Comparison of ENCODE assay signal across 16 cellular contexts in genomic region chr5:38724301-38725030, GRCh38.
DNase-seq lines count a peak whose midpoint lies in the region; ATAC-seq and TF ChIP-seq lines count a peak whose summit lies in the region.
"Had no signal": no experiment of that assay in that cellular context is flagged by ENCODE, and none has a peak within 500 bp of the region (broad histone marks: within the 10 kb centered on the region; RNA-seq: fewer than 3 reads in every experiment).

No MANE protein-coding gene starts in this region.

- no peaks in the 10 kb centered on the region for H3K9me3 Mint-ChIP-seq in HFFc6
- H3K9me3 Mint-ChIP-seq: activated CD8-positive, alpha-beta T cell treated with anti-CD3 and anti-CD28 coated beads for 36 hours had no signal

- H3K4me1 ChIP-seq in A673 (ENCODE audit: insufficient read depth, low read length, poor library complexity, severe bottlenecking) (peaks cover 69% of the 10 kb centered on the region), right cardiac atrium (ENCODE audit: control insufficient read depth, insufficient read depth, low read length) (peaks cover 11% of the 10 kb centered on the region), HAP-1 (no peaks in the 10 kb centered on the region)
- H3K4me1 ChIP-seq: pancreas had no signal

- BruUV-seq in A673 (replicated peaks; lab: Mats Ljungman, UMichigan): no TSS peak

- WGBS in right cardiac atrium: 63% methylated on average over 2 of the region's 2 CpGs

- peaks cover 16% of the 10 kb centered on the region for H3K4me1 Mint-ChIP-seq in HFFc6 (ENCODE audit: low read depth)
- H3K4me1 Mint-ChIP-seq: IgD-negative memory B cell had no signal

- DNase-seq in A673 (ENCODE audit: low spot score) (peak; percentile 87), HFFc6 (peak; percentile 25), astrocyte of the hippocampus (ENCODE audit: low read depth, low spot score) (peak; percentile 56), right cardiac atrium (no peak), HAP-1 (ENCODE audit: low spot score in 2 of 2) (no peak), NCI-H2081 treated with DMSO at 0.1 percent for 48 hours (lab: John Stamatoyannopoulos, UW) (no peak), NCI-H2227 (lab: John Stamatoyannopoulos, UW; ENCODE audit: unreplicated experiment) (no peak), left lobe of liver (ENCODE audit: low spot score) (no peak)
- DNase-seq: activated CD8-positive, alpha-beta T cell treated with anti-CD3 and anti-CD28 coated beads for 36 hours; erythroblast; NCI-H1105 treated with DMSO at 0.1 percent for 48 hours; NCI-H510A; pancreas; T-helper 9 cell; upper lobe of left lung had no signal

- TF ChIP-seq CTCF in A673 (conservative IDR thresholded peaks at IDR 0.05; ENCODE audit: low read depth, low read length) (no peak), HFFc6 (IDR thresholded peaks at IDR 0.05) (no peak)

- H3K27me3 ChIP-seq in A673 (replicated peaks; ENCODE audit: insufficient read depth, low read depth, low read length, poor library complexity) (no peaks in the 10 kb centered on the region), right cardiac atrium (ENCODE audit: control insufficient read depth, insufficient read depth) (no peaks in the 10 kb centered on the region), HAP-1 (ENCODE audit: low read depth) (no peaks in the 10 kb centered on the region)
- H3K27me3 ChIP-seq: pancreas, upper lobe of left lung had no signal

- H3K36me3 ChIP-seq in A673 (ENCODE audit: insufficient read depth, low read length, poor library complexity, severe bottlenecking) (no peaks in the 10 kb centered on the region), HAP-1 (replicated peaks) (no peaks in the 10 kb centered on the region)
- H3K36me3 ChIP-seq: pancreas, upper lobe of left lung had no signal

- CTCF ChIA-PET in A673 (lab: Charles Lee): interaction anchor here (1.1 kb wide), 1 partner anchor 283 kb away, joined by 4 read pairs; no protein-coding TSS in a partner anchor

- H3K36me3 Mint-ChIP-seq in HFFc6 (ENCODE audit: low read depth): no peaks in the 10 kb centered on the region

- H3K9me3 ChIP-seq in A673 (ENCODE audit: low read depth, low read length, poor library complexity, severe bottlenecking) (no peaks in the 10 kb centered on the region), right cardiac atrium (ENCODE audit: control insufficient read depth, low read length) (no peaks in the 10 kb centered on the region), HAP-1 (no peaks in the 10 kb centered on the region)
- H3K9me3 ChIP-seq: pancreas, upper lobe of left lung had no signal

- ATAC-seq in right cardiac atrium: peak; percentile 31 to 43
- ATAC-seq in left lobe of liver: no peak
- ATAC-seq: activated CD8-positive, alpha-beta T cell treated with anti-CD3 and anti-CD28 coated beads for 36 hours; pancreas had no signal

- H3K4me3 Mint-ChIP-seq in HFFc6: no peak overlapping the region
- H3K4me3 Mint-ChIP-seq: activated CD8-positive, alpha-beta T cell treated with anti-CD3 and anti-CD28 coated beads for 36 hours; IgD-negative memory B cell had no signal

- H3K4me3 ChIP-seq in A673 (ENCODE audit: low read depth, low read length, poor library complexity, severe bottlenecking): no peak overlapping the region
- H3K4me3 ChIP-seq in right cardiac atrium (ENCODE audit: low read length): no peak overlapping the region
- no peak overlapping the region for H3K4me3 ChIP-seq in HAP-1
- H3K4me3 ChIP-seq: pancreas, upper lobe of left lung had no signal

- peak overlapping the region; percentile 93 for H3K27ac ChIP-seq in A673 (ENCODE audit: low read depth, low read length, poor library complexity, severe bottlenecking)
- H3K27ac ChIP-seq in right cardiac atrium (ENCODE audit: low read length): peak overlapping the region; percentile 10
- H3K27ac ChIP-seq: pancreas, upper lobe of left lung had no signal

- peaks cover 6% of the 10 kb centered on the region for H3K27me3 Mint-ChIP-seq in HFFc6 (ENCODE audit: insufficient read depth)
- H3K27me3 Mint-ChIP-seq: IgD-negative memory B cell had no signal

- H3K27ac Mint-ChIP-seq in HFFc6: no peak overlapping the region
- H3K27ac Mint-ChIP-seq: activated CD8-positive, alpha-beta T cell treated with anti-CD3 and anti-CD28 coated beads for 36 hours; IgD-negative memory B cell had no signal

- POLR2A ChIA-PET in A673 (lab: Charles Lee; ENCODE audit: low non-redundant PET): no interaction called here

- intact Hi-C loops in A673 (cut with micrococcal nuclease; ENCODE audit: unreplicated experiment) (loop anchor here (2.0 to 5.0 kb wide), 3 partner anchors 84 to 1152 kb away; no protein-coding TSS in a partner anchor), right cardiac atrium (cut with DNase I) (no loop called here)

- in situ Hi-C loops in HAP-1 (cut with MboI; ENCODE audit: low sequenced_read_pairs): no loop called here

Comparison
In these comparisons a context has a peak if more than half of its experiments do, and no peak if none do; other contexts are left out.
1. DNase-seq: peak in A673 (single experiment), HFFc6 (single experiment) and astrocyte of the hippocampus (single experiment); none in right cardiac atrium (0 of 3), HAP-1 (0 of 2), NCI-H2081 treated with DMSO at 0.1 percent for 48 hours (single experiment), NCI-H2227 (single experiment) and left lobe of liver (single experiment).